In the genomic region with DNA sequence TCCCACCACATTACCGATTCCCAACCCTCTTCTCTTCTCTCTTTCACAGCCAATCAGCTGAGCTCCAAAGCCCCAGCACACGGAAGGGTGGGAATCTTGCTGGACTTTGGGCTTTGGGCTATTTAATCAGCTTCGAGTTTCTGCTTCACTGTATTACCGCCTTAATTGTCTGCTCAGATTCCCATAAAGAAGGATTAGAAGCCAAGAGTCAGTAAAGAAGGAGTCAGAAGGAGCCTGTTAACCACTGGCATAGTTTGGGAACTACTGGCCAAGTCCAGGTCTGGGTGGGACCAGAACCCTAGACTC, we compare ENCODE assay signal across 10 cellular contexts. TPM values are rescaled to one million over a fixed set of nuclear protein-coding genes. Genes with fewer than 3 reads are reported as not detected.
DNase-seq lines count a peak whose midpoint lies in the region; ATAC-seq and TF ChIP-seq lines count a peak whose summit lies in the region.
"Had no signal": no experiment of that assay in that cellular context is flagged by ENCODE, and none has a peak within 500 bp of the region (broad histone marks: within the 10 kb centered on the region; RNA-seq: fewer than 3 reads in every experiment).

No MANE protein-coding gene starts in this region.

- no peaks in the 10 kb centered on the region for H3K36me3 Mint-ChIP-seq in activated CD4-positive, alpha-beta T cell treated with anti-CD3 and anti-CD28 coated beads, Interleukin-2, amount 10 ng/mL, durations not matched to agents 7 days and 5 days (ENCODE audit: low read depth)
- H3K36me3 Mint-ChIP-seq in activated CD4-positive, alpha-beta T cell treated with anti-CD3 and anti-CD28 coated beads, Interleukin-2, amount 10 ng/mL, durations not matched to agents 24 days and 14 days (ENCODE audit: low read depth) = peaks cover 1% of the 10 kb centered on the region
- H3K36me3 Mint-ChIP-seq in type B pancreatic cell = peaks cover 5% of the 10 kb centered on the region

- POLR2A ChIA-PET in activated CD4-positive, alpha-beta T cell treated with anti-CD3 and anti-CD28 coated beads, Interleukin-2, amount 10 ng/mL, durations not matched to agents 7 days and 5 days (lab: Charles Lee) = interaction anchor here (0.6 kb wide), 1 partner anchor 9 kb away, joined by 4 read pairs; no protein-coding TSS in a partner anchor

- no peak overlapping the region for H3K4me3 Mint-ChIP-seq in activated CD4-positive, alpha-beta T cell treated with anti-CD3 and anti-CD28 coated beads, Interleukin-2, amount 10 ng/mL, durations not matched to agents 7 days and 5 days
- H3K4me3 Mint-ChIP-seq in activated CD4-positive, alpha-beta T cell treated with anti-CD3 and anti-CD28 coated beads, Interleukin-2, amount 10 ng/mL, durations not matched to agents 24 days and 14 days = no peak overlapping the region
- peak overlapping the region; percentile 80 for H3K4me3 Mint-ChIP-seq in type B pancreatic cell

- no peak for DNase-seq in activated CD4-positive, alpha-beta T cell treated with anti-CD3 and anti-CD28 coated beads, Interleukin-2, amount 10 ng/mL, durations not matched to agents 7 days and 5 days
- no peak for DNase-seq in activated CD4-positive, alpha-beta T cell treated with anti-CD3 and anti-CD28 coated beads, Interleukin-2, amount 10 ng/mL, durations not matched to agents 24 days and 14 days
- DNase-seq in lung (ENCODE audit: low spot score) (no peak), type B pancreatic cell (ENCODE audit: extremely low spot score, unreplicated experiment) (no peak)
- no peak for DNase-seq in stimulated activated CD4-positive, alpha-beta T cell treated with anti-CD3 and anti-CD28 coated beads, Interleukin-2, amount 100 ng/mL, for 24 hours
- DNase-seq: dorsolateral prefrontal cortex, NCI-H2081 treated with DMSO at 0.1 percent for 48 hours had no signal

- H3K4me3 ChIP-seq in duodenal mucosa (ENCODE audit: low read depth in 1 of 2, low read length in 2 of 2) (peak overlapping the region; percentile 47 to 91), lung (no peak overlapping the region)

- H3K27me3 Mint-ChIP-seq in activated CD4-positive, alpha-beta T cell treated with anti-CD3 and anti-CD28 coated beads, Interleukin-2, amount 10 ng/mL, durations not matched to agents 7 days and 5 days = peaks cover 32% of the 10 kb centered on the region
- H3K27me3 Mint-ChIP-seq in activated CD4-positive, alpha-beta T cell treated with anti-CD3 and anti-CD28 coated beads, Interleukin-2, amount 10 ng/mL, durations not matched to agents 24 days and 14 days = peaks cover 21% of the 10 kb centered on the region
- peaks cover 18% of the 10 kb centered on the region for H3K27me3 Mint-ChIP-seq in type B pancreatic cell

- peaks cover 48% of the 10 kb centered on the region for H3K4me1 Mint-ChIP-seq in activated CD4-positive, alpha-beta T cell treated with anti-CD3 and anti-CD28 coated beads, Interleukin-2, amount 10 ng/mL, durations not matched to agents 7 days and 5 days
- H3K4me1 Mint-ChIP-seq in activated CD4-positive, alpha-beta T cell treated with anti-CD3 and anti-CD28 coated beads, Interleukin-2, amount 10 ng/mL, durations not matched to agents 24 days and 14 days = peaks cover 39% of the 10 kb centered on the region
- H3K4me1 Mint-ChIP-seq in type B pancreatic cell (ENCODE audit: unreplicated experiment) = peaks cover 62% of the 10 kb centered on the region

- peak overlapping the region; percentile 32 for H3K27ac ChIP-seq in duodenal mucosa (ENCODE audit: low read depth, low read length)
- H3K27ac ChIP-seq in lung (ENCODE audit: low read depth in 1 of 2, low read length in 1 of 2) = peak overlapping the region; percentile 4 to 66

- H3K36me3 ChIP-seq in duodenal mucosa (ENCODE audit: control insufficient read depth in 1 of 2, insufficient read depth in 2 of 2, low read length in 2 of 2) = peaks cover 0 to 5% of the 10 kb centered on the region in 2 donors
- H3K36me3 ChIP-seq in lung (ENCODE audit: control insufficient read depth in 2 of 2, insufficient read depth in 2 of 2, low read length in 2 of 2) = peaks cover 0 to 6% of the 10 kb centered on the region in 2 donors

- WGBS in lung, 2 donors = 47 to 65% methylated on average over 4 of the region's 4 CpGs

- no peak for TF ChIP-seq CTCF in lung (IDR thresholded peaks at IDR 0.05; ENCODE audit: control extremely low read depth, extremely low read depth)
- no peak for TF ChIP-seq CTCF in type B pancreatic cell (conservative IDR thresholded peaks at IDR 0.05)

- ATAC-seq in lung (ENCODE audit: insufficient read depth, low FRiP score) (no peak), HG02973 (IDR thresholded peaks at IDR 0.05; ENCODE audit: unreplicated experiment) (no peak), HG03457 (IDR thresholded peaks at IDR 0.05; ENCODE audit: unreplicated experiment) (no peak)

- H3K9me3 Mint-ChIP-seq in activated CD4-positive, alpha-beta T cell treated with anti-CD3 and anti-CD28 coated beads, Interleukin-2, amount 10 ng/mL, durations not matched to agents 7 days and 5 days = no peaks in the 10 kb centered on the region
- H3K9me3 Mint-ChIP-seq in activated CD4-positive, alpha-beta T cell treated with anti-CD3 and anti-CD28 coated beads, Interleukin-2, amount 10 ng/mL, durations not matched to agents 24 days and 14 days = no peaks in the 10 kb centered on the region
- H3K9me3 Mint-ChIP-seq in type B pancreatic cell = no peaks in the 10 kb centered on the region

- peak overlapping the region; percentile 28 to 48 for H3K9ac ChIP-seq in duodenal mucosa (ENCODE audit: low read depth in 1 of 2, low read length in 2 of 2)

- CTCF ChIA-PET in activated CD4-positive, alpha-beta T cell treated with anti-CD3 and anti-CD28 coated beads, Interleukin-2, amount 10 ng/mL, durations not matched to agents 7 days and 5 days (lab: Charles Lee) = interaction anchor here (0.6 to 1.2 kb wide), 4 partner anchors 10 to 103 kb away, joined by 3 read pairs; no protein-coding TSS in a partner anchor

- H3K9me3 ChIP-seq in duodenal mucosa (ENCODE audit: control insufficient read depth in 1 of 2, low read length in 2 of 2) (no peaks in the 10 kb centered on the region), lung (ENCODE audit: control insufficient read depth in 2 of 2, insufficient read depth in 1 of 2, low read length in 1 of 2) (no peaks in the 10 kb centered on the region)

- intact Hi-C loops in activated CD4-positive, alpha-beta T cell treated with anti-CD3 and anti-CD28 coated beads, Interleukin-2, amount 10 ng/mL, durations not matched to agents 24 days and 14 days (cut with micrococcal nuclease) = loop anchor here (10.0 kb wide), 1 partner anchor 166 kb away; no protein-coding TSS in a partner anchor

- peak overlapping the region; percentile 43 for H3K27ac Mint-ChIP-seq in activated CD4-positive, alpha-beta T cell treated with anti-CD3 and anti-CD28 coated beads, Interleukin-2, amount 10 ng/mL, durations not matched to agents 7 days and 5 days
- H3K27ac Mint-ChIP-seq in activated CD4-positive, alpha-beta T cell treated with anti-CD3 and anti-CD28 coated beads, Interleukin-2, amount 10 ng/mL, durations not matched to agents 24 days and 14 days = no peak overlapping the region
- H3K27ac Mint-ChIP-seq in type B pancreatic cell = peak overlapping the region; percentile 63

- H3K27me3 ChIP-seq in duodenal mucosa (ENCODE audit: control insufficient read depth in 1 of 2, insufficient read depth in 2 of 2, low read length in 2 of 2) (peaks cover 0 to 7% of the 10 kb centered on the region in 2 donors), lung (ENCODE audit: control insufficient read depth, insufficient read depth) (no peaks in the 10 kb centered on the region)

- H3K4me1 ChIP-seq in duodenal mucosa (ENCODE audit: control insufficient read depth in 1 of 2, insufficient read depth in 2 of 2, low read length in 2 of 2) (peaks cover 61 to 76% of the 10 kb centered on the region in 2 donors), lung (ENCODE audit: control insufficient read depth in 2 of 2, insufficient read depth in 2 of 2, low read length in 2 of 2) (peaks cover 14 to 20% of the 10 kb centered on the region in 2 donors)

RNA-seq across cellular contexts. Expression of gene SPRY4, which starts 4.4 kb away (rescaled TPM):
- under 1 TPM; 0.05 to 0.27 TPM for total RNA-seq in activated CD4-positive, alpha-beta T cell treated with anti-CD3 and anti-CD28 coated beads, Interleukin-2, amount 10 ng/mL, durations not matched to agents 7 days and 5 days
- 1.4 and 1.5 TPM in 2 replicates for total RNA-seq in activated CD4-positive, alpha-beta T cell treated with anti-CD3 and anti-CD28 coated beads, Interleukin-2, amount 10 ng/mL, durations not matched to agents 24 days and 14 days
- total RNA-seq in lung = 10 to 100 TPM; 23.6 to 33.9 TPM
- polyA plus RNA-seq in lung = 10 to 100 TPM; 16.7 to 22.7 TPM
- 16.1 and 20.7 TPM in 2 replicates for total RNA-seq in type B pancreatic cell (ENCODE audit: low replicate concordance)
